11 cellular contexts compared by ENCODE assay signal in genomic region chr22:45373592-45373991, GRCh38. TPM values are rescaled to one million over a fixed set of nuclear protein-coding genes. Genes with fewer than 3 reads are reported as not detected.
"Had no signal": no experiment of that assay in that cellular context is flagged by ENCODE, and none has a peak within 500 bp of the region (broad histone marks: within the 10 kb centered on the region; RNA-seq: fewer than 3 reads in every experiment).

No MANE protein-coding gene starts in this region.

RNA-seq across cellular contexts. Expression of gene SMC1B, which starts 39.8 kb away (rescaled TPM):
- total RNA-seq: adrenal gland, aorta, ascending aorta, astrocyte, body of pancreas, breast epithelium, bronchial epithelial cell, cardiac septum, cerebellum, chondrocyte had no signal
- polyA plus RNA-seq: adrenal gland, aorta, cardiac muscle cell had no signal

RNA-seq across cellular contexts. Expression of gene RIBC2, which starts 39.9 kb away (rescaled TPM):
- total RNA-seq: ascending aorta, astrocyte, body of pancreas, cardiac septum, chondrocyte had no signal
